ENCODE assay signal across 1 cellular context in genomic region chr10:1069680-1070079, GRCh38.
TF ChIP-seq lines count a peak whose summit lies in the region.

No MANE protein-coding gene starts in this region.

TF ChIP-seq in HepG2, 621 proteins besides CTCF, POLR2A, EP300 and RAD21:
- TF ChIP-seq ZBTB34 (CRISPR knock-in tag; IDR thresholded peaks at IDR 0.05) (no peak), ZNF616 (CRISPR knock-in tag; IDR thresholded peaks at IDR 0.05; ENCODE audit: low read depth) (no peak), TRIM24 (CRISPR knock-in tag; IDR thresholded peaks at IDR 0.05) (no peak), ZNF382 (CRISPR knock-in tag; IDR thresholded peaks at IDR 0.05; ENCODE audit: borderline replicate concordance) (no peak), JARID2 (CRISPR knock-in tag; IDR thresholded peaks at IDR 0.05; ENCODE audit: insufficient replicate concordance) (no peak), SRSF9 (IDR thresholded peaks at IDR 0.05; ENCODE audit: borderline replicate concordance, insufficient read depth, low read depth, low read length, poor library complexity, severe bottlenecking) (no peak), CERS6 (CRISPR knock-in tag; IDR thresholded peaks at IDR 0.05) (no peak), POLR2AphosphoS5 (IDR thresholded peaks at IDR 0.05; ENCODE audit: low read depth, low read length) (no peak), ETV6 (CRISPR knock-in tag; conservative IDR thresholded peaks at IDR 0.05) (no peak), ZNF772 (CRISPR knock-in tag; IDR thresholded peaks at IDR 0.05) (no peak), KDM6A (CRISPR knock-in tag; IDR thresholded peaks at IDR 0.05; ENCODE audit: low read depth) (no peak), MEIS1 (CRISPR knock-in tag; IDR thresholded peaks at IDR 0.05; ENCODE audit: borderline replicate concordance) (no peak), ZNF225 (CRISPR knock-in tag; IDR thresholded peaks at IDR 0.05) (no peak), POLR2AphosphoS2 (IDR thresholded peaks at IDR 0.05; ENCODE audit: low read depth, low read length) (no peak)
- TF ChIP-seq, protein P1, sequence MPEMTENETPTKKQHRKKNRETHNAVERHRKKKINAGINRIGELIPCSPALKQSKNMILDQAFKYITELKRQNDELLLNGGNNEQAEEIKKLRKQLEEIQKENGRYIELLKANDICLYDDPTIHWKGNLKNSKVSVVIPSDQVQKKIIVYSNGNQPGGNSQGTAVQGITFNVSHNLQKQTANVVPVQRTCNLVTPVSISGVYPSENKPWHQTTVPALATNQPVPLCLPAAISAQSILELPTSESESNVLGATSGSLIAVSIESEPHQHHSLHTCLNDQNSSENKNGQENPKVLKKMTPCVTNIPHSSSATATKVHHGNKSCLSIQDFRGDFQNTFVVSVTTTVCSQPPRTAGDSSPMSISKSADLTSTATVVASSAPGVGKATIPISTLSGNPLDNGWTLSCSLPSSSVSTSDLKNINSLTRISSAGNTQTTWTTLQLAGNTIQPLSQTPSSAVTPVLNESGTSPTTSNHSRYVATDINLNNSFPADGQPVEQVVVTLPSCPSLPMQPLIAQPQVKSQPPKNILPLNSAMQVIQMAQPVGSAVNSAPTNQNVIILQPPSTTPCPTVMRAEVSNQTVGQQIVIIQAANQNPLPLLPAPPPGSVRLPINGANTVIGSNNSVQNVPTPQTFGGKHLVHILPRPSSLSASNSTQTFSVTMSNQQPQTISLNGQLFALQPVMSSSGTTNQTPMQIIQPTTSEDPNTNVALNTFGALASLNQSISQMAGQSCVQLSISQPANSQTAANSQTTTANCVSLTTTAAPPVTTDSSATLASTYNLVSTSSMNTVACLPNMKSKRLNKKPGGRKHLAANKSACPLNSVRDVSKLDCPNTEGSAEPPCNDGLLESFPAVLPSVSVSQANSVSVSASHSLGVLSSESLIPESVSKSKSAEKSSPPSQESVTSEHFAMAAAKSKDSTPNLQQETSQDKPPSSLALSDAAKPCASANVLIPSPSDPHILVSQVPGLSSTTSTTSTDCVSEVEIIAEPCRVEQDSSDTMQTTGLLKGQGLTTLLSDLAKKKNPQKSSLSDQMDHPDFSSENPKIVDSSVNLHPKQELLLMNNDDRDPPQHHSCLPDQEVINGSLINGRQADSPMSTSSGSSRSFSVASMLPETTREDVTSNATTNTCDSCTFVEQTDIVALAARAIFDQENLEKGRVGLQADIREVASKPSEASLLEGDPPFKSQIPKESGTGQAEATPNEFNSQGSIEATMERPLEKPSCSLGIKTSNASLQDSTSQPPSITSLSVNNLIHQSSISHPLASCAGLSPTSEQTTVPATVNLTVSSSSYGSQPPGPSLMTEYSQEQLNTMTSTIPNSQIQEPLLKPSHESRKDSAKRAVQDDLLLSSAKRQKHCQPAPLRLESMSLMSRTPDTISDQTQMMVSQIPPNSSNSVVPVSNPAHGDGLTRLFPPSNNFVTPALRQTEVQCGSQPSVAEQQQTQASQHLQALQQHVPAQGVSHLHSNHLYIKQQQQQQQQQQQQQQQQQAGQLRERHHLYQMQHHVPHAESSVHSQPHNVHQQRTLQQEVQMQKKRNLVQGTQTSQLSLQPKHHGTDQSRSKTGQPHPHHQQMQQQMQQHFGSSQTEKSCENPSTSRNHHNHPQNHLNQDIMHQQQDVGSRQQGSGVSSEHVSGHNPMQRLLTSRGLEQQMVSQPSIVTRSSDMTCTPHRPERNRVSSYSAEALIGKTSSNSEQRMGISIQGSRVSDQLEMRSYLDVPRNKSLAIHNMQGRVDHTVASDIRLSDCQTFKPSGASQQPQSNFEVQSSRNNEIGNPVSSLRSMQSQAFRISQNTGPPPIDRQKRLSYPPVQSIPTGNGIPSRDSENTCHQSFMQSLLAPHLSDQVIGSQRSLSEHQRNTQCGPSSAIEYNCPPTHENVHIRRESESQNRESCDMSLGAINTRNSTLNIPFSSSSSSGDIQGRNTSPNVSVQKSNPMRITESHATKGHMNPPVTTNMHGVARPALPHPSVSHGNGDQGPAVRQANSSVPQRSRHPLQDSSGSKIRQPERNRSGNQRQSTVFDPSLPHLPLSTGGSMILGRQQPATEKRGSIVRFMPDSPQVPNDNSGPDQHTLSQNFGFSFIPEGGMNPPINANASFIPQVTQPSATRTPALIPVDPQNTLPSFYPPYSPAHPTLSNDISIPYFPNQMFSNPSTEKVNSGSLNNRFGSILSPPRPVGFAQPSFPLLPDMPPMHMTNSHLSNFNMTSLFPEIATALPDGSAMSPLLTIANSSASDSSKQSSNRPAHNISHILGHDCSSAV (CRISPR knock-in tag; IDR thresholded peaks at IDR 0.05; ENCODE audit: borderline replicate concordance) = no peak
- TF ChIP-seq, protein P2, sequence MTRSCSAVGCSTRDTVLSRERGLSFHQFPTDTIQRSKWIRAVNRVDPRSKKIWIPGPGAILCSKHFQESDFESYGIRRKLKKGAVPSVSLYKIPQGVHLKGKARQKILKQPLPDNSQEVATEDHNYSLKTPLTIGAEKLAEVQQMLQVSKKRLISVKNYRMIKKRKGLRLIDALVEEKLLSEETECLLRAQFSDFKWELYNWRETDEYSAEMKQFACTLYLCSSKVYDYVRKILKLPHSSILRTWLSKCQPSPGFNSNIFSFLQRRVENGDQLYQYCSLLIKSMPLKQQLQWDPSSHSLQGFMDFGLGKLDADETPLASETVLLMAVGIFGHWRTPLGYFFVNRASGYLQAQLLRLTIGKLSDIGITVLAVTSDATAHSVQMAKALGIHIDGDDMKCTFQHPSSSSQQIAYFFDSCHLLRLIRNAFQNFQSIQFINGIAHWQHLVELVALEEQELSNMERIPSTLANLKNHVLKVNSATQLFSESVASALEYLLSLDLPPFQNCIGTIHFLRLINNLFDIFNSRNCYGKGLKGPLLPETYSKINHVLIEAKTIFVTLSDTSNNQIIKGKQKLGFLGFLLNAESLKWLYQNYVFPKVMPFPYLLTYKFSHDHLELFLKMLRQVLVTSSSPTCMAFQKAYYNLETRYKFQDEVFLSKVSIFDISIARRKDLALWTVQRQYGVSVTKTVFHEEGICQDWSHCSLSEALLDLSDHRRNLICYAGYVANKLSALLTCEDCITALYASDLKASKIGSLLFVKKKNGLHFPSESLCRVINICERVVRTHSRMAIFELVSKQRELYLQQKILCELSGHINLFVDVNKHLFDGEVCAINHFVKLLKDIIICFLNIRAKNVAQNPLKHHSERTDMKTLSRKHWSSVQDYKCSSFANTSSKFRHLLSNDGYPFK (CRISPR knock-in tag; IDR thresholded peaks at IDR 0.05; ENCODE audit: borderline replicate concordance) = no peak
- TF ChIP-seq, protein P3, sequence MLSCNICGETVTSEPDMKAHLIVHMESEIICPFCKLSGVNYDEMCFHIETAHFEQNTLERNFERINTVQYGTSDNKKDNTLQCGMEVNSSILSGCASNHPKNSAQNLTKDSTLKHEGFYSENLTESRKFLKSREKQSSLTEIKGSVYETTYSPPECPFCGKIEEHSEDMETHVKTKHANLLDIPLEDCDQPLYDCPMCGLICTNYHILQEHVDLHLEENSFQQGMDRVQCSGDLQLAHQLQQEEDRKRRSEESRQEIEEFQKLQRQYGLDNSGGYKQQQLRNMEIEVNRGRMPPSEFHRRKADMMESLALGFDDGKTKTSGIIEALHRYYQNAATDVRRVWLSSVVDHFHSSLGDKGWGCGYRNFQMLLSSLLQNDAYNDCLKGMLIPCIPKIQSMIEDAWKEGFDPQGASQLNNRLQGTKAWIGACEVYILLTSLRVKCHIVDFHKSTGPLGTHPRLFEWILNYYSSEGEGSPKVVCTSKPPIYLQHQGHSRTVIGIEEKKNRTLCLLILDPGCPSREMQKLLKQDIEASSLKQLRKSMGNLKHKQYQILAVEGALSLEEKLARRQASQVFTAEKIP (CRISPR knock-in tag; IDR thresholded peaks at IDR 0.05; ENCODE audit: borderline replicate concordance) = no peak
- TF ChIP-seq, protein P4, sequence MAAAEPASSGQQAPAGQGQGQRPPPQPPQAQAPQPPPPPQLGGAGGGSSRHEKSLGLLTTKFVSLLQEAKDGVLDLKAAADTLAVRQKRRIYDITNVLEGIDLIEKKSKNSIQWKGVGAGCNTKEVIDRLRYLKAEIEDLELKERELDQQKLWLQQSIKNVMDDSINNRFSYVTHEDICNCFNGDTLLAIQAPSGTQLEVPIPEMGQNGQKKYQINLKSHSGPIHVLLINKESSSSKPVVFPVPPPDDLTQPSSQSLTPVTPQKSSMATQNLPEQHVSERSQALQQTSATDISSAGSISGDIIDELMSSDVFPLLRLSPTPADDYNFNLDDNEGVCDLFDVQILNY (CRISPR knock-in tag; conservative IDR thresholded peaks at IDR 0.05) = no peak
TF ChIP-seq in HepG2: peak in this region for 0.
